In the genomic region with DNA sequence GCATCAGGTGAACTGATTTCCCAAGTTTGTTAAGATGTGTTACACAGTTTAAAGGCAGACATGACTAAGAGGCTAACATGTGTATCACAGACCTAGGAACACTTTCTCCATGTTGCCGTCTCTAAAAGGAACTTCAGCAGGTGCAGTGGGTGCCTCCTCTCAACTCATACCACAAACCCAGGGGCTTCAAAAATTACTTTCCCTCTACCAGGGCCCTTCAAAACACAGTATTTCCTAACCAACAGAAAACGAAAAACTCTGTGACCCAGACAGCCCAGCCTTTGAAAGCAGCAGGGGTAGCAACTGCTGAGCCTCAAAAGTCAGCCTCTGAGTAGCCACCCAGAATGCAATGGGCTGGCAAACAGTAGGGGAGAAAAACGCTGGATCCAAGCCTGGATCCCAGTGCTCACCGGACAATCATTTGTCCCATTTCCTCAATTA, we compare ENCODE assay signal across 1 cellular context.
TF ChIP-seq lines count a peak whose summit lies in the region.

No MANE protein-coding gene starts in this region.

TF ChIP-seq in SK-N-SH treated with all-trans-retinoic acid at 6 μM for 48 hours, 23 proteins besides CTCF, POLR2A, EP300 and RAD21 (continued from another document):
- no peak for TF ChIP-seq POU6F1 (CRISPR knock-in tag; IDR thresholded peaks at IDR 0.05; ENCODE audit: borderline replicate concordance, low read depth)
- no peak for TF ChIP-seq TOX (CRISPR knock-in tag; IDR thresholded peaks at IDR 0.05; ENCODE audit: borderline replicate concordance)
- no peak for TF ChIP-seq ZC3H10 (CRISPR knock-in tag; IDR thresholded peaks at IDR 0.05)
